Comparison of ENCODE assay signal across 1 cellular context in genomic region chr1:15837931-15838330, GRCh38.
TF ChIP-seq lines count a peak whose summit lies in the region.

No MANE protein-coding gene starts in this region.

TF ChIP-seq in WTC11, 78 proteins besides CTCF, POLR2A, EP300 and RAD21 (continued from another document):
- TF ChIP-seq ZSCAN18 (CRISPR knock-in tag; IDR thresholded peaks at IDR 0.05) (no peak), CDX4 (CRISPR knock-in tag; IDR thresholded peaks at IDR 0.05; ENCODE audit: borderline replicate concordance) (no peak), JUN (CRISPR knock-in tag; IDR thresholded peaks at IDR 0.05) (no peak), FOXK1 (CRISPR knock-in tag; IDR thresholded peaks at IDR 0.05) (no peak), ELF4 (CRISPR knock-in tag; IDR thresholded peaks at IDR 0.05; ENCODE audit: low read depth) (no peak), TP53 (CRISPR knock-in tag; IDR thresholded peaks at IDR 0.05) (no peak), E2F4 (CRISPR knock-in tag; IDR thresholded peaks at IDR 0.05; ENCODE audit: borderline replicate concordance, low read depth) (no peak), HMGA2 (CRISPR knock-in tag; IDR thresholded peaks at IDR 0.05) (no peak), AFF4 (CRISPR knock-in tag; IDR thresholded peaks at IDR 0.05; ENCODE audit: borderline replicate concordance) (no peak), RELA (CRISPR knock-in tag; IDR thresholded peaks at IDR 0.05; ENCODE audit: borderline replicate concordance) (no peak)
TF ChIP-seq in WTC11: peak in this region for 0.
